Comparison of ENCODE assay signal across 16 cellular contexts in the genomic region with DNA sequence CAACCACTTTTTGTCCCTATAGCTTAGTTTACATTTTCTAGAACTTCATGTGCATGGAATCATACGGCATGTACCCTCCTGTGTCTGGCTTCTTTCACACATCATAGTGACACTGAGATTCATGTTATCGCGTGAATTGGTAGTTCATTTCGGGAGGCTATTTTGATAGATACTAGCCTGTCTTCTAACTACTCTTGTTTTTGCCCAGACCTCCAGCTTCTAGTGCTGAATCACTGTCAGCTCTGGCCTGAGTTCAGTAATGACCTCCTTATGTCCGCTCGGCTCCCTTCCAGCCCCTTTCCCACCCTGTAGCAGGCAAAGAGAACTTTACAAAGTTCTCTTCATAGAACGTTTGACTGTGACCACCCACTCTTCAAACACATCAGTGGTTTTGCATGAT. TPM values are rescaled to one million over a fixed set of nuclear protein-coding genes. Genes with fewer than 3 reads are reported as not detected.
DNase-seq lines count a peak whose midpoint lies in the region; ATAC-seq and TF ChIP-seq lines count a peak whose summit lies in the region.
"Had no signal": no experiment of that assay in that cellular context is flagged by ENCODE, and none has a peak within 500 bp of the region (broad histone marks: within the 10 kb centered on the region; RNA-seq: fewer than 3 reads in every experiment).

No MANE protein-coding gene starts in this region.

- H3K79me2 ChIP-seq in MM.1S (ENCODE audit: low read length), result peaks cover 54% of the 10 kb centered on the region

- ATAC-seq in GM21526 (IDR thresholded peaks at IDR 0.05; ENCODE audit: low FRiP score, unreplicated experiment) (peak; percentile 2), memory B cell (ENCODE audit: low read depth) (no peak), T-cell (replicated peaks in 1 of 4) (no peak)

- H3K4me1 Mint-ChIP-seq in memory B cell, result peaks cover 36% of the 10 kb centered on the region
- peaks cover 0 to 6% (median 2%) of the 10 kb centered on the region in 3 donors for H3K4me1 Mint-ChIP-seq in T-cell
- H3K4me1 Mint-ChIP-seq in progenitor cell of endocrine pancreas (ENCODE audit: low read depth), result peaks cover 4% of the 10 kb centered on the region
- H3K4me1 Mint-ChIP-seq: brain had no signal

- H3F3A ChIP-seq in MM.1S (ENCODE audit: insufficient read depth, low read length), result peaks cover 37% of the 10 kb centered on the region

- CTCF ChIA-PET in T-cell (lab: Charles Lee), result interaction anchor here in 1 of 2 donors (0.6 kb wide), 2 partner anchors 10 to 1578 kb away, joined by 3 to 4 read pairs; no protein-coding TSS in a partner anchor

- peak overlapping the region; percentile 95 for H3K4me2 ChIP-seq in MM.1S (ENCODE audit: low read depth, low read length)

- no peak for TF ChIP-seq CTCF in MM.1S (IDR thresholded peaks at IDR 0.05; ENCODE audit: low read length)
- TF ChIP-seq CTCF in progenitor cell of endocrine pancreas (IDR thresholded peaks at IDR 0.05; ENCODE audit: unreplicated experiment), result no peak

- no peaks in the 10 kb centered on the region for H4K20me1 ChIP-seq in MM.1S (ENCODE audit: insufficient read depth, low read length)

- H3K4me3 ChIP-seq in MM.1S (ENCODE audit: low read length), result peak overlapping the region; percentile 59

- H3K9me2 ChIP-seq in MM.1S (replicated peaks; ENCODE audit: insufficient read depth, low read length), result no peaks in the 10 kb centered on the region

- H3K9me3 ChIP-seq in MM.1S (replicated peaks; ENCODE audit: insufficient read depth, low read length), result no peaks in the 10 kb centered on the region

- H3K36me3 Mint-ChIP-seq in memory B cell, result peaks cover 10% of the 10 kb centered on the region
- H3K36me3 Mint-ChIP-seq in T-cell, result no peaks in the 10 kb centered on the region
- H3K36me3 Mint-ChIP-seq in progenitor cell of endocrine pancreas (ENCODE audit: insufficient read depth), result peaks cover 8% of the 10 kb centered on the region

- H3K27ac ChIP-seq in MM.1S (ENCODE audit: low read length), result peak overlapping the region; percentile 98

- peaks cover 39% of the 10 kb centered on the region for H3K4me1 ChIP-seq in MM.1S (ENCODE audit: low read length)

- H3K9me3 Mint-ChIP-seq in memory B cell (no peaks in the 10 kb centered on the region), T-cell (no peaks in the 10 kb centered on the region), progenitor cell of endocrine pancreas (ENCODE audit: low read depth) (peaks cover 3% of the 10 kb centered on the region)
- H3K9me3 Mint-ChIP-seq: CD4-positive, alpha-beta T cell; effector memory CD8-positive, alpha-beta T cell had no signal

- 0 out of 2 replicates have a peak, but pooled peaks cover 6% of the 10 kb centered on the region for H3K36me3 ChIP-seq in MM.1S (replicated peaks; ENCODE audit: insufficient read depth, low read length)

- POLR2A ChIA-PET in T-cell (lab: Charles Lee), result no interaction called here

- H2AFZ ChIP-seq in MM.1S (ENCODE audit: low read length), result no peak overlapping the region

- DNase-seq in GM04504 (ENCODE audit: low read depth) (peak; percentile 53), MM.1S (peak; percentile 63), memory B cell (ENCODE audit: low spot score in 2 of 2) (no peak), T-cell (no peak), progenitor cell of endocrine pancreas (ENCODE audit: low spot score, unreplicated experiment) (no peak), HUDEP-2 (lab: John Stamatoyannopoulos, UW; ENCODE audit: unreplicated experiment in 76 of 76) (no peak)
- DNase-seq in stimulated activated CD4-positive, alpha-beta T cell treated with anti-CD3 and anti-CD28 coated beads, Interleukin-4, amount 100 ng/mL, for 24 hours, result no peak
- DNase-seq: activated CD4-positive, alpha-beta T cell treated with anti-CD3 and anti-CD28 coated beads for 48 hours; CD4-positive, alpha-beta T cell; effector memory CD8-positive, alpha-beta T cell; KBM-7; kidney; NCI-H1694 had no signal

- H3K27ac Mint-ChIP-seq in memory B cell (peak overlapping the region; percentile 97), T-cell (no peak overlapping the region), progenitor cell of endocrine pancreas (no peak overlapping the region)
- H3K27ac Mint-ChIP-seq: CD4-positive, alpha-beta T cell had no signal

- H3K4me3 Mint-ChIP-seq in memory B cell (peak overlapping the region; percentile 67), T-cell (no peak overlapping the region), progenitor cell of endocrine pancreas (ENCODE audit: low read depth) (no peak overlapping the region)
- H3K4me3 Mint-ChIP-seq: brain; CD4-positive, alpha-beta T cell; effector memory CD8-positive, alpha-beta T cell had no signal

- H3K27me3 Mint-ChIP-seq in memory B cell, result no peaks in the 10 kb centered on the region
- H3K27me3 Mint-ChIP-seq in T-cell, result peaks cover 0 to 3% of the 10 kb centered on the region in 2 donors
- no peaks in the 10 kb centered on the region for H3K27me3 Mint-ChIP-seq in progenitor cell of endocrine pancreas
- H3K27me3 Mint-ChIP-seq: CD4-positive, alpha-beta T cell; effector memory CD8-positive, alpha-beta T cell had no signal

- H3K9ac ChIP-seq in MM.1S (ENCODE audit: low read length), result peak overlapping the region; percentile 98

- H3K27me3 ChIP-seq in MM.1S (replicated peaks; ENCODE audit: insufficient read depth, low read length), result no peaks in the 10 kb centered on the region

RNA-seq across cellular contexts. Expression of a gene that starts 14.1 kb away (rescaled TPM):
- 1 to 10 TPM; 1.2 to 3.0 (median 1.4) TPM for total RNA-seq in T-cell
- 43.3 and 44.4 TPM in 2 replicates for total RNA-seq in progenitor cell of endocrine pancreas

RNA-seq across cellular contexts. Expression of a gene that starts 45.8 kb away (rescaled TPM):
- total RNA-seq in T-cell, result under 1 TPM in 3 of 5 donors, not detected in 2; 0.30 to 0.63 (median 0.53) TPM
- total RNA-seq in progenitor cell of endocrine pancreas, result not detected in 2 replicates
- total RNA-seq: CD4-positive, alpha-beta T cell; kidney; renal cortical epithelial cell had no signal

Comparison
In these comparisons a context has a peak if more than half of its experiments do, and no peak if none do; other contexts are left out.
1. DNase-seq: peak in GM04504 (single experiment) and MM.1S (single experiment); none in memory B cell (0 of 2), T-cell (0 of 34), progenitor cell of endocrine pancreas (single experiment), HUDEP-2 (0 of 76) and stimulated activated CD4-positive, alpha-beta T cell treated with anti-CD3 and anti-CD28 coated beads, Interleukin-4, amount 100 ng/mL, for 24 hours (single experiment).
2. RNA of a gene that starts 14.1 kb away (total RNA-seq): 43.3 to 44.4 TPM in progenitor cell of endocrine pancreas; 1.2 to 3.0 TPM in T-cell; every median in the first group is over 10 times any median in the second.